17 cellular contexts compared by ENCODE assay signal in genomic region chr1:71882241-71883036, GRCh38.
A peak's percentile ranks its signal among the peaks of the same experiment; 100 is the strongest.
DNase-seq lines count a peak whose midpoint lies in the region; ATAC-seq, FAIRE-seq and TF ChIP-seq lines count a peak whose summit lies in the region.
"Had no signal": no experiment of that assay in that cellular context is flagged by ENCODE, and none has a peak within 500 bp of the region (broad histone marks: within the 10 kb centered on the region; RNA-seq: fewer than 3 reads in every experiment).

No MANE protein-coding gene starts in this region.

- H3K36me3 ChIP-seq in BLaER1 (no peaks in the 10 kb centered on the region), GM23338 (ENCODE audit: insufficient read depth) (no peaks in the 10 kb centered on the region), endothelial cell of umbilical vein (ENCODE audit: control insufficient read depth in 2 of 2, extremely low read depth in 1 of 2, insufficient read depth in 2 of 2, low read length in 2 of 2) (no peaks in the 10 kb centered on the region), gastroesophageal sphincter (no peaks in the 10 kb centered on the region)
- H3K36me3 ChIP-seq: ascending aorta, gastrocnemius medialis, Peyer's patch had no signal

- no peak overlapping the region for H3K27ac Mint-ChIP-seq in GM23338
- H3K27ac Mint-ChIP-seq: naive thymus-derived CD8-positive, alpha-beta T cell had no signal

- FAIRE-seq in endothelial cell of umbilical vein (lab: Jason Lieb, UNC): no peak

- H3K4me2 ChIP-seq in BLaER1 (peak overlapping the region; percentile 73), GM23338 (no peak overlapping the region), endothelial cell of umbilical vein (ENCODE audit: insufficient read depth, low read length) (no peak overlapping the region)

- peaks cover 86% of the 10 kb centered on the region for H3K4me1 ChIP-seq in BLaER1
- peaks cover 4% of the 10 kb centered on the region for H3K4me1 ChIP-seq in GM23338 (ENCODE audit: insufficient read depth)
- H3K4me1 ChIP-seq in endothelial cell of umbilical vein (ENCODE audit: control insufficient read depth, extremely low read depth, insufficient read depth, low read length): peaks cover 2% of the 10 kb centered on the region
- no peaks in the 10 kb centered on the region for H3K4me1 ChIP-seq in gastroesophageal sphincter
- H3K4me1 ChIP-seq: ascending aorta, gastrocnemius medialis, Peyer's patch, psoas muscle had no signal

- intact Hi-C loops in endothelial cell of umbilical vein (cut with micrococcal nuclease): no loop called here
- intact Hi-C loops in left colon (cut with DNase I, micrococcal nuclease): no loop called here

- no peaks in the 10 kb centered on the region for H3K9me1 ChIP-seq in endothelial cell of umbilical vein (replicated peaks; ENCODE audit: control insufficient read depth, extremely low read depth, insufficient read depth, low read length)

- no peak overlapping the region for H3K4me3 Mint-ChIP-seq in GM23338
- H3K4me3 Mint-ChIP-seq: naive thymus-derived CD8-positive, alpha-beta T cell had no signal

- H3K9me3 ChIP-seq in BLaER1: peaks cover 16% of the 10 kb centered on the region; the same call in 1 of the 2 replicates
- H3K9me3 ChIP-seq in endothelial cell of umbilical vein (replicated peaks; ENCODE audit: control insufficient read depth, insufficient read depth, low read length): no peaks in the 10 kb centered on the region
- H3K9me3 ChIP-seq in gastroesophageal sphincter: no peaks in the 10 kb centered on the region
- H3K9me3 ChIP-seq: ascending aorta, gastrocnemius medialis, Peyer's patch, psoas muscle had no signal

- H3F3A ChIP-seq in GM23338 (replicated peaks; ENCODE audit: low read depth): no peaks in the 10 kb centered on the region

- 51 to 63% methylated on average over 5 of the region's 5 CpGs for WGBS in gastroesophageal sphincter (ENCODE audit: low coverage in 1 of 2), 2 donors

- H2AFZ ChIP-seq in GM23338: peak overlapping the region; percentile 35; the same call in 1 of the 2 replicates
- no peak overlapping the region for H2AFZ ChIP-seq in endothelial cell of umbilical vein (ENCODE audit: low read depth, low read length)

- no peak for TF ChIP-seq EP300 in gastroesophageal sphincter (IDR thresholded peaks at IDR 0.05)

- no peaks in the 10 kb centered on the region for H3K79me2 ChIP-seq in GM23338 (replicated peaks; ENCODE audit: insufficient read depth)
- H3K79me2 ChIP-seq in endothelial cell of umbilical vein (ENCODE audit: control insufficient read depth, insufficient read depth, low read length): no peaks in the 10 kb centered on the region

- POLR2A ChIA-PET in endothelial cell of umbilical vein (lab: Charles Lee): no interaction called here

- no TSS peak for BruUV-seq in endothelial cell of umbilical vein (replicated peaks; lab: Mats Ljungman, UMichigan)

- H3K9ac ChIP-seq in BLaER1: peak overlapping the region; percentile 72
- H3K9ac ChIP-seq in endothelial cell of umbilical vein (replicated peaks; ENCODE audit: extremely low read depth, insufficient read depth, low read length): no peak overlapping the region

- H3K27me3 Mint-ChIP-seq in GM23338 (ENCODE audit: insufficient read depth, low read depth, poor library complexity): no peaks in the 10 kb centered on the region
- H3K27me3 Mint-ChIP-seq: naive thymus-derived CD8-positive, alpha-beta T cell had no signal

- CTCF ChIA-PET in endothelial cell of umbilical vein (lab: Charles Lee): interaction anchor here (0.7 to 1.5 kb wide), 2 partner anchors 16 to 68 kb away, joined by 3 read pairs; no protein-coding TSS in a partner anchor

- no peaks in the 10 kb centered on the region for H3K27me3 ChIP-seq in BLaER1
- no peaks in the 10 kb centered on the region for H3K27me3 ChIP-seq in GM23338 (ENCODE audit: insufficient read depth)
- H3K27me3 ChIP-seq in endothelial cell of umbilical vein (ENCODE audit: control insufficient read depth in 2 of 2, insufficient read depth in 2 of 2, low read length in 2 of 2): no peaks in the 10 kb centered on the region
- no peaks in the 10 kb centered on the region for H3K27me3 ChIP-seq in gastroesophageal sphincter
- H3K27me3 ChIP-seq: ascending aorta, gastrocnemius medialis, Peyer's patch had no signal

- ATAC-seq in GM23338 (no peak), HG03354 (IDR thresholded peaks at IDR 0.05; ENCODE audit: poor library complexity, severe bottlenecking, unreplicated experiment) (no peak), gastroesophageal sphincter (no peak), left colon (no peak)
- ATAC-seq: gastrocnemius medialis; naive thymus-derived CD8-positive, alpha-beta T cell; psoas muscle had no signal

- no peaks in the 10 kb centered on the region for H4K20me1 ChIP-seq in BLaER1
- H4K20me1 ChIP-seq in GM23338 (replicated peaks; ENCODE audit: insufficient read depth): no peaks in the 10 kb centered on the region
- H4K20me1 ChIP-seq in endothelial cell of umbilical vein (replicated peaks; ENCODE audit: control insufficient read depth, extremely low read depth, insufficient read depth, low read length): no peaks in the 10 kb centered on the region

- dilution Hi-C loops in endothelial cell of umbilical vein (cut with MboI; ENCODE audit: extremely low pct_ligation_motif_present, low sequenced_read_pairs): no loop called here

- DNase-seq in GM23338 (ENCODE audit: low spot score) (no peak), NCI-H226 (peak; percentile 68), endothelial cell of umbilical vein (ENCODE audit: low read depth, low spot score) (peak; percentile 27), Ammon's horn (ENCODE audit: low spot score) (no peak), left colon (no peak)
- DNase-seq: activated gamma-delta T cell treated with Interleukin-2 at 50 U/mL for 16 hours; gastrocnemius medialis; mammary epithelial cell; naive thymus-derived CD8-positive, alpha-beta T cell; NCI-H345; Peyer's patch; psoas muscle; SW 1271 had no signal

- TF ChIP-seq POLR2A in endothelial cell of umbilical vein (IDR thresholded peaks at IDR 0.05; ENCODE audit: low read depth, low read length): no peak
- TF ChIP-seq POLR2A in gastroesophageal sphincter (IDR thresholded peaks at IDR 0.05): no peak

- no peaks in the 10 kb centered on the region for H3K9me3 Mint-ChIP-seq in GM23338

- H3K4me1 Mint-ChIP-seq in GM23338: peaks cover 17% of the 10 kb centered on the region; the same call in 2 of the 3 replicates

- no peaks in the 10 kb centered on the region; the same call in 2 of the 3 replicates for H3K36me3 Mint-ChIP-seq in GM23338 (ENCODE audit: low read depth)
- H3K36me3 Mint-ChIP-seq: naive thymus-derived CD8-positive, alpha-beta T cell had no signal

- H3K27ac ChIP-seq in BLaER1 (peak overlapping the region; percentile 92), GM23338 (ENCODE audit: low read depth) (no peak overlapping the region), endothelial cell of umbilical vein (ENCODE audit: insufficient read depth, low read depth, low read length) (no peak overlapping the region), gastroesophageal sphincter (no peak overlapping the region)
- H3K27ac ChIP-seq: ascending aorta, gastrocnemius medialis, Peyer's patch, psoas muscle had no signal

- peak overlapping the region; percentile 36 for H3K4me3 ChIP-seq in BLaER1
- H3K4me3 ChIP-seq in GM23338: no peak overlapping the region
- H3K4me3 ChIP-seq in endothelial cell of umbilical vein (replicated peaks in 1 of 3; ENCODE audit: insufficient read depth in 1 of 3, low read depth in 1 of 3, low read length in 3 of 3): no peak overlapping the region
- H3K4me3 ChIP-seq in gastroesophageal sphincter: no peak overlapping the region
- H3K4me3 ChIP-seq: ascending aorta, gastrocnemius medialis, Peyer's patch, psoas muscle had no signal

- TF ChIP-seq CTCF in GM23338 (conservative IDR thresholded peaks at IDR 0.05; ENCODE audit: low read depth in 2 of 2) (no peak), endothelial cell of umbilical vein (IDR thresholded peaks at IDR 0.05; ENCODE audit: extremely low read depth in 1 of 2, insufficient read depth in 1 of 2, low read depth in 1 of 2, low read length in 2 of 2) (no peak), gastroesophageal sphincter (IDR thresholded peaks at IDR 0.05) (no peak)

- no peaks in the 10 kb centered on the region for H3K9me2 ChIP-seq in GM23338 (ENCODE audit: insufficient read depth)

TF ChIP-seq in GM23338, 12 proteins besides CTCF, POLR2A, EP300 and RAD21 (continues in another document):
- TF ChIP-seq EZH2 (IDR thresholded peaks at IDR 0.05; ENCODE audit: low read depth, unreplicated experiment) (no peak), ZNF331 (CRISPR knock-in tag; IDR thresholded peaks at IDR 0.05; ENCODE audit: low read depth) (no peak), NANOG (IDR thresholded peaks at IDR 0.05; ENCODE audit: borderline replicate concordance) (no peak), POLR2AphosphoS5 (IDR thresholded peaks at IDR 0.05; ENCODE audit: low read depth) (no peak), ETS1 (IDR thresholded peaks at IDR 0.05) (no peak)

TF ChIP-seq in endothelial cell of umbilical vein, 7 proteins besides CTCF, POLR2A, EP300 and RAD21:
- TF ChIP-seq EZH2 (IDR thresholded peaks at IDR 0.05; ENCODE audit: borderline replicate concordance, low read depth, low read length, severe bottlenecking): no peak
- no peak for TF ChIP-seq MAX (IDR thresholded peaks at IDR 0.05; ENCODE audit: insufficient read depth, insufficient read length)
- TF ChIP-seq GATA2 (IDR thresholded peaks at IDR 0.05; ENCODE audit: insufficient read depth, insufficient read length, low read depth, low read length): no peak
- TF ChIP-seq POLR2AphosphoS5 (IDR thresholded peaks at IDR 0.05; ENCODE audit: insufficient read depth, low read depth, low read length): no peak
- no peak for TF ChIP-seq JUN (IDR thresholded peaks at IDR 0.05; ENCODE audit: borderline replicate concordance, insufficient read depth, insufficient read length, low read depth)
- TF ChIP-seq MYC (IDR thresholded peaks at IDR 0.05; ENCODE audit: low read depth, low read length): no peak
- no peak for TF ChIP-seq FOS (IDR thresholded peaks at IDR 0.05; ENCODE audit: borderline replicate concordance, insufficient read depth, low read length)
TF ChIP-seq in endothelial cell of umbilical vein: peak in this region for 0.

Comparison
In these comparisons a context has a peak if more than half of its experiments do, and no peak if none do; other contexts are left out.
1. DNase-seq: peak in NCI-H226 (single experiment) and endothelial cell of umbilical vein (single experiment); none in GM23338 (single experiment), Ammon's horn (single experiment) and left colon (0 of 2).